Comparison of ENCODE assay signal across 8 cellular contexts in the genomic region with DNA sequence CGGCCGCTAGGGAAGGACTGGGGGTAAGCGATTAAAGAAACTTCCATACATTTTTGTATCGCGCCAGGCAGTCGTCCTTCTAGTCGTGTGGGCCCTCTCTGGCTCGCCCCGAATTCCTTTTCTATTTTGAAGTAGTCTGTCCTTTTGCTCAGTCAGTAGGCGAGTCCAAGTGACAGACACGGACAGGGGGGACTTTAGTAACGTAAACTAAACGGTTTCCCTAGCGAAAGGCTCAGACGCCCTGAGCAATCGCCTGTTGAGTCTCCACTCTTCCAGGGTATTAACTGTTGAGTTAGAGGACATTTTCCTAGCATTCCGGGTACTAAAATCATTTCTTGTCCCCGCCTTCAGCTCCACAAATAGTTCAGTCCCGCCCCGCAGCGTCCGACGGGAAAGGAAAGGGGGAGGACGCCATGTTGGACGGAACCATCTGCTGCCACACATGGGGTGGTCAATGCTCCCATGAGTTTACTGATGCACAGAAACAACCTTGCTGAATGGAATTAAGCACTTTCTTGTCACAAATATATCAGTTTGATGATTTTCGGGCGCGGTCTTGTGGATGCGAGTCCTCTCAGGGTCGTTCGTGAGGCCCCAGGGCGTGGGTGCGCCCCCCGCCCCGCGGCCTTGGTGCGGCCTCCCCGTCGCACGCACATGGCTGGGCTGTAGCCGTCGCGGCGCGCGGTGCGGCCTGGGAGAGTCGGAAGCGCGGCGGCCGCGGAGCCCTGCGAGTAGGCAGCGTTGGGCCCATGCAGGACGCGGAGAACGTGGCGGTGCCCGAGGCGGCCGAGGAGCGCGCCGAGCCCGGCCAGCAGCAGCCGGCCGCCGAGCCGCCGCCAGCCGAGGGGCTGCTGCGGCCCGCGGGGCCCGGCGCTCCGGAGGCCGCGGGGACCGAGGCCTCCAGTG. TPM values are rescaled to one million over a fixed set of nuclear protein-coding genes. Genes with fewer than 3 reads are reported as not detected.
DNase-seq lines count a peak whose midpoint lies in the region; ATAC-seq and TF ChIP-seq lines count a peak whose summit lies in the region.

Gene EIF3B, plus strand, starts transcription at position 655 of the 906 bp plus-strand sequence. Its CDS starts 95 bp downstream, at position 750.

- no peak within 1 kb of the TSS for H2AK5ac ChIP-seq in mesendoderm (ENCODE audit: low read length)

- TF ChIP-seq CTCF in Calu3 (IDR thresholded peaks at IDR 0.05; ENCODE audit: unreplicated experiment): no peak
- no peak for TF ChIP-seq CTCF in endodermal cell (conservative IDR thresholded peaks at IDR 0.05)

- H3K9me3 Mint-ChIP-seq in Calu3 (ENCODE audit: low read depth, unreplicated experiment) (no peaks in the 10 kb centered on the region), endodermal cell (no peaks in the 10 kb centered on the region)
- no peaks in the 10 kb centered on the region for H3K9me3 Mint-ChIP-seq in activated CD8-positive, alpha-beta memory T cell treated with anti-CD3 and anti-CD28 coated beads, Interleukin-2, amount 10 ng/mL, durations not matched to agents 7 days and 5 days (ENCODE audit: low read depth)

- peaks cover 77% of the 10 kb centered on the region for H3K36me3 Mint-ChIP-seq in Calu3 (ENCODE audit: insufficient read depth, unreplicated experiment)
- H3K36me3 Mint-ChIP-seq in activated CD8-positive, alpha-beta memory T cell treated with anti-CD3 and anti-CD28 coated beads, Interleukin-2, amount 10 ng/mL, durations not matched to agents 7 days and 5 days: peaks cover 14% of the 10 kb centered on the region
- peaks cover 30% of the 10 kb centered on the region for H3K36me3 Mint-ChIP-seq in endodermal cell (ENCODE audit: low read depth)

- peak; percentile 75 for ATAC-seq in GM21423 (IDR thresholded peaks at IDR 0.05; ENCODE audit: unreplicated experiment)
- peak; percentile 92 for ATAC-seq in activated CD8-positive, alpha-beta memory T cell treated with anti-CD3 and anti-CD28 coated beads, Interleukin-2, amount 10 ng/mL, durations not matched to agents 7 days and 5 days

- intact Hi-C loops in Calu3 (cut with micrococcal nuclease; ENCODE audit: unreplicated experiment): loop anchor here (5.0 kb wide), 1 partner anchor 107 kb away; no protein-coding TSS in a partner anchor

- peak within 1 kb of the TSS; percentile 66 for H3K4me2 ChIP-seq in mesendoderm (ENCODE audit: low read length)

- CTCF ChIA-PET in Calu3 (lab: Charles Lee): interaction anchor here (0.7 to 1.4 kb wide), 7 partner anchors 17 to 327 kb away, joined by 3 to 6 read pairs (median 3); partner anchors contain the start of genes CHST12, MAD1L1, MRM2 and NUDT1
- CTCF ChIA-PET in activated CD8-positive, alpha-beta memory T cell treated with anti-CD3 and anti-CD28 coated beads, Interleukin-2, amount 10 ng/mL, durations not matched to agents 7 days and 5 days (lab: Charles Lee): interaction anchor here (0.6 to 1.8 kb wide), 11 partner anchors 10 to 776 kb away, joined by 3 to 7 read pairs (median 4); partner anchors contain the start of genes CHST12 and MAD1L1

- no peak within 1 kb of the TSS for H4K8ac ChIP-seq in mesendoderm (ENCODE audit: low read depth, low read length)

- H3K27ac ChIP-seq in HUES48 (ENCODE audit: low read depth, low read length) (peak within 1 kb of the TSS; percentile 99), endodermal cell (ENCODE audit: low read depth, low read length) (peak within 1 kb of the TSS; percentile 100), mesendoderm (ENCODE audit: low read depth, low read length) (peak within 1 kb of the TSS; percentile 75)

- BruUV-seq in Calu3 (replicated peaks; lab: Mats Ljungman, UMichigan): no TSS peak

- H3K27me3 ChIP-seq in HUES48 (ENCODE audit: control insufficient read depth, insufficient read depth, low read length): no peaks in the 10 kb centered on the region
- H3K27me3 ChIP-seq in NT2/D1 (ENCODE audit: insufficient read depth, insufficient read length): no peaks in the 10 kb centered on the region
- H3K27me3 ChIP-seq in endodermal cell (ENCODE audit: control insufficient read depth, insufficient read depth, low read length, poor library complexity, severe bottlenecking): no peaks in the 10 kb centered on the region
- H3K27me3 ChIP-seq in mesendoderm (ENCODE audit: insufficient read depth, low read length, poor library complexity): no peaks in the 10 kb centered on the region

- H3K79me2 ChIP-seq in mesendoderm (ENCODE audit: control insufficient read depth, insufficient read depth, low read length): peaks cover 56% of the 10 kb centered on the region

- H3K56ac ChIP-seq in mesendoderm (ENCODE audit: low read length): peak within 1 kb of the TSS; percentile 97

- H3K4me3 ChIP-seq in HUES48 (ENCODE audit: low read depth, low read length) (peak within 1 kb of the TSS; percentile 92), NT2/D1 (ENCODE audit: insufficient read length, low read depth) (peak within 1 kb of the TSS; percentile 99), endodermal cell (ENCODE audit: low read length) (peak within 1 kb of the TSS; percentile 94), mesendoderm (ENCODE audit: low read length) (peak within 1 kb of the TSS; percentile 85)

- H3K36me3 ChIP-seq in HUES48 (ENCODE audit: control insufficient read depth, insufficient read depth, low read length) (peaks cover 39% of the 10 kb centered on the region), NT2/D1 (ENCODE audit: insufficient read depth, insufficient read length, low read length) (peaks cover 62% of the 10 kb centered on the region), endodermal cell (ENCODE audit: control insufficient read depth, insufficient read depth, low read length) (peaks cover 25% of the 10 kb centered on the region), mesendoderm (ENCODE audit: control insufficient read depth, insufficient read depth, low read length) (peaks cover 5% of the 10 kb centered on the region)

- H3K79me1 ChIP-seq in mesendoderm (ENCODE audit: low read length): peaks cover 4% of the 10 kb centered on the region

- H3K4me1 Mint-ChIP-seq in Calu3 (ENCODE audit: low read depth, unreplicated experiment) (peaks cover 16% of the 10 kb centered on the region), endodermal cell (peaks cover 10% of the 10 kb centered on the region)
- peaks cover 33% of the 10 kb centered on the region for H3K4me1 Mint-ChIP-seq in activated CD8-positive, alpha-beta memory T cell treated with anti-CD3 and anti-CD28 coated beads, Interleukin-2, amount 10 ng/mL, durations not matched to agents 7 days and 5 days

- H3K4ac ChIP-seq in mesendoderm (ENCODE audit: low read depth, low read length): peak within 1 kb of the TSS; percentile 97

- H3K4me1 ChIP-seq in HUES48 (ENCODE audit: control insufficient read depth, insufficient read depth, low read length): no peaks in the 10 kb centered on the region; the same call in 1 of the 2 replicates
- peaks cover 4% of the 10 kb centered on the region for H3K4me1 ChIP-seq in NT2/D1 (ENCODE audit: insufficient read depth, insufficient read length)
- H3K4me1 ChIP-seq in endodermal cell (ENCODE audit: control insufficient read depth, insufficient read depth, low read length): peaks cover 6% of the 10 kb centered on the region
- no peaks in the 10 kb centered on the region for H3K4me1 ChIP-seq in mesendoderm (ENCODE audit: control insufficient read depth, low read depth, low read length)

- H2BK5ac ChIP-seq in mesendoderm (ENCODE audit: low read length): peak within 1 kb of the TSS; percentile 97

- H3K9me3 ChIP-seq in HUES48 (ENCODE audit: control insufficient read depth, insufficient read depth, low read length) (no peaks in the 10 kb centered on the region), NT2/D1 (ENCODE audit: insufficient read depth, low read length) (no peaks in the 10 kb centered on the region), endodermal cell (ENCODE audit: control insufficient read depth, low read length) (no peaks in the 10 kb centered on the region)

- H3K27ac Mint-ChIP-seq in Calu3 (ENCODE audit: unreplicated experiment) (peak within 1 kb of the TSS; percentile 100), endodermal cell (peak within 1 kb of the TSS; percentile 100)
- peak within 1 kb of the TSS; percentile 98 for H3K27ac Mint-ChIP-seq in activated CD8-positive, alpha-beta memory T cell treated with anti-CD3 and anti-CD28 coated beads, Interleukin-2, amount 10 ng/mL, durations not matched to agents 7 days and 5 days

- H3K9ac ChIP-seq in HUES48 (ENCODE audit: low read depth, low read length) (peak within 1 kb of the TSS; percentile 100), NT2/D1 (ENCODE audit: insufficient read length, low read depth) (peak within 1 kb of the TSS; percentile 97), endodermal cell (ENCODE audit: extremely low read depth, low read length, poor library complexity, severe bottlenecking) (peak within 1 kb of the TSS; percentile 99), mesendoderm (ENCODE audit: low read length) (peak within 1 kb of the TSS; percentile 91)

- H2BK15ac ChIP-seq in mesendoderm (replicated peaks; ENCODE audit: low read depth): no peak within 1 kb of the TSS

- H3K4me3 Mint-ChIP-seq in Calu3 (ENCODE audit: low read depth, unreplicated experiment) (peak within 1 kb of the TSS; percentile 98), endodermal cell (peak within 1 kb of the TSS; percentile 85)
- H3K4me3 Mint-ChIP-seq in activated CD8-positive, alpha-beta memory T cell treated with anti-CD3 and anti-CD28 coated beads, Interleukin-2, amount 10 ng/mL, durations not matched to agents 7 days and 5 days: peak within 1 kb of the TSS; percentile 86

- H3K27me3 Mint-ChIP-seq in Calu3 (ENCODE audit: unreplicated experiment) (no peaks in the 10 kb centered on the region), endodermal cell (ENCODE audit: insufficient read depth) (no peaks in the 10 kb centered on the region)
- no peaks in the 10 kb centered on the region for H3K27me3 Mint-ChIP-seq in activated CD8-positive, alpha-beta memory T cell treated with anti-CD3 and anti-CD28 coated beads, Interleukin-2, amount 10 ng/mL, durations not matched to agents 7 days and 5 days

- peak within 1 kb of the TSS; percentile 46 for H2BK120ac ChIP-seq in mesendoderm (ENCODE audit: low read depth, low read length)

- no peak within 1 kb of the TSS for H4K5ac ChIP-seq in mesendoderm (ENCODE audit: low read length)

- H3K23ac ChIP-seq in mesendoderm (ENCODE audit: low read length): no peak within 1 kb of the TSS

- DNase-seq in Calu3: peak; percentile 93
- peak; percentile 97 for DNase-seq in NT2/D1 (ENCODE audit: low read depth, low spot score)
- peak; percentile 93 for DNase-seq in activated CD8-positive, alpha-beta memory T cell treated with anti-CD3 and anti-CD28 coated beads, Interleukin-2, amount 10 ng/mL, durations not matched to agents 7 days and 5 days
- peak; percentile 93 for DNase-seq in endodermal cell
- DNase-seq in mesendoderm: peak; percentile 95
- peak; percentile 80 for DNase-seq in stimulated activated CD8-positive, alpha-beta memory T cell treated with anti-CD3 and anti-CD28 coated beads, Interleukin-12 subunit alpha, Interleukin-12 subunit beta, amount 100 ng/mL, for 4 hours (ENCODE audit: low read depth)

- WGBS in endodermal cell (ENCODE audit: insufficient coverage in 1 of 2, insufficient read length in 1 of 2), 2 experiments: 0% methylated on average over 48 to 81 of the region's 81 CpGs
- no CpG with 5 or more reads among the region's 81 CpGs for WGBS in mesendoderm (ENCODE audit: extremely low coverage, insufficient coverage, low lambda C conversion rate)

- peak within 1 kb of the TSS; percentile 72 for H3K18ac ChIP-seq in mesendoderm (ENCODE audit: low read length)

RNA-seq across cellular contexts. Expression of gene EIF3B, which starts in this region (rescaled TPM):
- 333 and 347 TPM in 2 replicates for total RNA-seq in Calu3 (2022)
- total RNA-seq in activated CD8-positive, alpha-beta memory T cell treated with anti-CD3 and anti-CD28 coated beads, Interleukin-2, amount 10 ng/mL, durations not matched to agents 7 days and 5 days: 100 to 1,000 TPM; 170 to 204 TPM
- total RNA-seq in endodermal cell: 100 to 1,000 TPM; 172 to 220 TPM
- 136 TPM for polyA plus RNA-seq in endodermal cell (2013, experiment 1 of 2)
- 120 TPM for polyA plus RNA-seq in endodermal cell (2013, experiment 2 of 2)
- polyA plus RNA-seq in mesendoderm (2013, experiment 1 of 2): 199 TPM
- 193 TPM for polyA plus RNA-seq in mesendoderm (2013, experiment 2 of 2)

Comparison
In these comparisons a context has a peak if more than half of its experiments do, and no peak if none do; other contexts are left out.
1. Peak in every context shown above with its lines: DNase-seq, ATAC-seq, H3K4me3 ChIP-seq and H3K27ac ChIP-seq.